In the genomic region with DNA sequence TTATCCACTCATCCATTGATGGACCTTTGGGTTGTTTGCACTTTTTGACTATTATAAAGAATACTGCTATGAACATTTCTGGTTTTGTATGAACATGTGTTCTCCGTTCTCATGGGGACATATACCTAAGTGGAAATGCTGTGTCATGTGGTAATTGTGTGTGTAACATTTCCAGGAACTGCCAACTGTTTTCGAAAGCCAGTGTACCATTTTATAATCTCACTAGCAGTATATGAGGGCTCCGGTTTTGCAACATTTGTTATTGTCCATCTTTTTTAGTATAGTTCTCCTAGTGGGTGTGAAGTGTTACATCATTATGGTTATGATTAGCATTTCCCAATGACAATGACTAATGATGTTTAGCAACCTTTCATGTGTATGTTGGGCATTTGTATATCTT, we compare ENCODE assay signal across 1 cellular context.
TF ChIP-seq lines count a peak whose summit lies in the region.

No MANE protein-coding gene starts in this region.

TF ChIP-seq in K562, 482 proteins besides CTCF, POLR2A, EP300 and RAD21 (continued from another document and continues in another):
- TF ChIP-seq EHMT2 (IDR thresholded peaks at IDR 0.05) = peak; percentile 40; the same call in 1 of the 2 replicates
- TF ChIP-seq CBX8 (IDR thresholded peaks at IDR 0.05; ENCODE audit: borderline replicate concordance, extremely low read depth, low read depth, low read length, poor library complexity, severe bottlenecking) = no peak
- TF ChIP-seq ETV1 (tag; conservative IDR thresholded peaks at IDR 0.05; ENCODE audit: low read depth) = no peak
- TF ChIP-seq ZNF780A (CRISPR knock-in tag; IDR thresholded peaks at IDR 0.05) = no peak
- no peak for TF ChIP-seq LEF1 (IDR thresholded peaks at IDR 0.05)
- TF ChIP-seq TAF1 (IDR thresholded peaks at IDR 0.05; ENCODE audit: control insufficient read depth, extremely low read depth, insufficient read depth, low read length, severe bottlenecking) = no peak
- TF ChIP-seq, protein P1, sequence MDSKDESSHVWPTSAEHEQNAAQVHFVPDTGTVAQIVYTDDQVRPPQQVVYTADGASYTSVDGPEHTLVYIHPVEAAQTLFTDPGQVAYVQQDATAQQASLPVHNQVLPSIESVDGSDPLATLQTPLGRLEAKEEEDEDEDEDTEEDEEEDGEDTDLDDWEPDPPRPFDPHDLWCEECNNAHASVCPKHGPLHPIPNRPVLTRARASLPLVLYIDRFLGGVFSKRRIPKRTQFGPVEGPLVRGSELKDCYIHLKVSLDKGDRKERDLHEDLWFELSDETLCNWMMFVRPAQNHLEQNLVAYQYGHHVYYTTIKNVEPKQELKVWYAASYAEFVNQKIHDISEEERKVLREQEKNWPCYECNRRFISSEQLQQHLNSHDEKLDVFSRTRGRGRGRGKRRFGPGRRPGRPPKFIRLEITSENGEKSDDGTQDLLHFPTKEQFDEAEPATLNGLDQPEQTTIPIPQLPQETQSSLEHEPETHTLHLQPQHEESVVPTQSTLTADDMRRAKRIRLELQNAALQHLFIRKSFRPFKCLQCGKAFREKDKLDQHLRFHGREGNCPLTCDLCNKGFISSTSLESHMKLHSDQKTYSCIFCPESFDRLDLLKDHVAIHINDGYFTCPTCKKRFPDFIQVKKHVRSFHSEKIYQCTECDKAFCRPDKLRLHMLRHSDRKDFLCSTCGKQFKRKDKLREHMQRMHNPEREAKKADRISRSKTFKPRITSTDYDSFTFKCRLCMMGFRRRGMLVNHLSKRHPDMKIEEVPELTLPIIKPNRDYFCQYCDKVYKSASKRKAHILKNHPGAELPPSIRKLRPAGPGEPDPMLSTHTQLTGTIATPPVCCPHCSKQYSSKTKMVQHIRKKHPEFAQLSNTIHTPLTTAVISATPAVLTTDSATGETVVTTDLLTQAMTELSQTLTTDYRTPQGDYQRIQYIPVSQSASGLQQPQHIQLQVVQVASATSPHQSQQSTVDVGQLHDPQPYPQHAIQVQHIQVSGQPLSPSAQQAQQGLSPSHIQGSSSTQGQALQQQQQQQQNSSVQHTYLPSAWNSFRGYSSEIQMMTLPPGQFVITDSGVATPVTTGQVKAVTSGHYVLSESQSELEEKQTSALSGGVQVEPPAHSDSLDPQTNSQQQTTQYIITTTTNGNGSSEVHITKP (IDR thresholded peaks at IDR 0.05; ENCODE audit: partially characterized antibody) = no peak
- TF ChIP-seq ZBTB7A (IDR thresholded peaks at IDR 0.05; ENCODE audit: borderline replicate concordance, control insufficient read depth, low read depth, low read length) = no peak
- no peak for TF ChIP-seq TSHZ1 (CRISPR knock-in tag; IDR thresholded peaks at IDR 0.05)
- no peak for TF ChIP-seq ZBTB12 (CRISPR knock-in tag; IDR thresholded peaks at IDR 0.05)
- no peak for TF ChIP-seq FOXK1 (CRISPR knock-in tag; IDR thresholded peaks at IDR 0.05; ENCODE audit: borderline replicate concordance)
- TF ChIP-seq SMARCE1 (IDR thresholded peaks at IDR 0.05) = no peak
- TF ChIP-seq NR3C1 (CRISPR knock-in tag; IDR thresholded peaks at IDR 0.05) = no peak
- TF ChIP-seq GATAD2B (IDR thresholded peaks at IDR 0.05; ENCODE audit: borderline replicate concordance) = no peak
- TF ChIP-seq, protein P2, sequence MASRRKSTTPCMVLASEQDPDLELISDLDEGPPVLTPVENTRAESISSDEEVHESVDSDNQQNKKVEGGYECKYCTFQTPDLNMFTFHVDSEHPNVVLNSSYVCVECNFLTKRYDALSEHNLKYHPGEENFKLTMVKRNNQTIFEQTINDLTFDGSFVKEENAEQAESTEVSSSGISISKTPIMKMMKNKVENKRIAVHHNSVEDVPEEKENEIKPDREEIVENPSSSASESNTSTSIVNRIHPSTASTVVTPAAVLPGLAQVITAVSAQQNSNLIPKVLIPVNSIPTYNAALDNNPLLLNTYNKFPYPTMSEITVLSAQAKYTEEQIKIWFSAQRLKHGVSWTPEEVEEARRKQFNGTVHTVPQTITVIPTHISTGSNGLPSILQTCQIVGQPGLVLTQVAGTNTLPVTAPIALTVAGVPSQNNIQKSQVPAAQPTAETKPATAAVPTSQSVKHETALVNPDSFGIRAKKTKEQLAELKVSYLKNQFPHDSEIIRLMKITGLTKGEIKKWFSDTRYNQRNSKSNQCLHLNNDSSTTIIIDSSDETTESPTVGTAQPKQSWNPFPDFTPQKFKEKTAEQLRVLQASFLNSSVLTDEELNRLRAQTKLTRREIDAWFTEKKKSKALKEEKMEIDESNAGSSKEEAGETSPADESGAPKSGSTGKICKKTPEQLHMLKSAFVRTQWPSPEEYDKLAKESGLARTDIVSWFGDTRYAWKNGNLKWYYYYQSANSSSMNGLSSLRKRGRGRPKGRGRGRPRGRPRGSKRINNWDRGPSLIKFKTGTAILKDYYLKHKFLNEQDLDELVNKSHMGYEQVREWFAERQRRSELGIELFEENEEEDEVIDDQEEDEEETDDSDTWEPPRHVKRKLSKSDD (conservative IDR thresholded peaks at IDR 0.05; ENCODE audit: low read length) = no peak
- TF ChIP-seq ZNF695 (CRISPR knock-in tag; IDR thresholded peaks at IDR 0.05) = no peak
- no peak for TF ChIP-seq TEAD4 (IDR thresholded peaks at IDR 0.05; ENCODE audit: low read length)
- no peak for TF ChIP-seq TEAD4 (CRISPR knock-in tag; IDR thresholded peaks at IDR 0.05; ENCODE audit: borderline replicate concordance)
- TF ChIP-seq L3MBTL2 (IDR thresholded peaks at IDR 0.05) = peak; percentile 55; the same call in 1 of the 2 replicates
- TF ChIP-seq CHCHD3 (CRISPR knock-in tag; IDR thresholded peaks at IDR 0.05) = no peak
- TF ChIP-seq, protein P3, sequence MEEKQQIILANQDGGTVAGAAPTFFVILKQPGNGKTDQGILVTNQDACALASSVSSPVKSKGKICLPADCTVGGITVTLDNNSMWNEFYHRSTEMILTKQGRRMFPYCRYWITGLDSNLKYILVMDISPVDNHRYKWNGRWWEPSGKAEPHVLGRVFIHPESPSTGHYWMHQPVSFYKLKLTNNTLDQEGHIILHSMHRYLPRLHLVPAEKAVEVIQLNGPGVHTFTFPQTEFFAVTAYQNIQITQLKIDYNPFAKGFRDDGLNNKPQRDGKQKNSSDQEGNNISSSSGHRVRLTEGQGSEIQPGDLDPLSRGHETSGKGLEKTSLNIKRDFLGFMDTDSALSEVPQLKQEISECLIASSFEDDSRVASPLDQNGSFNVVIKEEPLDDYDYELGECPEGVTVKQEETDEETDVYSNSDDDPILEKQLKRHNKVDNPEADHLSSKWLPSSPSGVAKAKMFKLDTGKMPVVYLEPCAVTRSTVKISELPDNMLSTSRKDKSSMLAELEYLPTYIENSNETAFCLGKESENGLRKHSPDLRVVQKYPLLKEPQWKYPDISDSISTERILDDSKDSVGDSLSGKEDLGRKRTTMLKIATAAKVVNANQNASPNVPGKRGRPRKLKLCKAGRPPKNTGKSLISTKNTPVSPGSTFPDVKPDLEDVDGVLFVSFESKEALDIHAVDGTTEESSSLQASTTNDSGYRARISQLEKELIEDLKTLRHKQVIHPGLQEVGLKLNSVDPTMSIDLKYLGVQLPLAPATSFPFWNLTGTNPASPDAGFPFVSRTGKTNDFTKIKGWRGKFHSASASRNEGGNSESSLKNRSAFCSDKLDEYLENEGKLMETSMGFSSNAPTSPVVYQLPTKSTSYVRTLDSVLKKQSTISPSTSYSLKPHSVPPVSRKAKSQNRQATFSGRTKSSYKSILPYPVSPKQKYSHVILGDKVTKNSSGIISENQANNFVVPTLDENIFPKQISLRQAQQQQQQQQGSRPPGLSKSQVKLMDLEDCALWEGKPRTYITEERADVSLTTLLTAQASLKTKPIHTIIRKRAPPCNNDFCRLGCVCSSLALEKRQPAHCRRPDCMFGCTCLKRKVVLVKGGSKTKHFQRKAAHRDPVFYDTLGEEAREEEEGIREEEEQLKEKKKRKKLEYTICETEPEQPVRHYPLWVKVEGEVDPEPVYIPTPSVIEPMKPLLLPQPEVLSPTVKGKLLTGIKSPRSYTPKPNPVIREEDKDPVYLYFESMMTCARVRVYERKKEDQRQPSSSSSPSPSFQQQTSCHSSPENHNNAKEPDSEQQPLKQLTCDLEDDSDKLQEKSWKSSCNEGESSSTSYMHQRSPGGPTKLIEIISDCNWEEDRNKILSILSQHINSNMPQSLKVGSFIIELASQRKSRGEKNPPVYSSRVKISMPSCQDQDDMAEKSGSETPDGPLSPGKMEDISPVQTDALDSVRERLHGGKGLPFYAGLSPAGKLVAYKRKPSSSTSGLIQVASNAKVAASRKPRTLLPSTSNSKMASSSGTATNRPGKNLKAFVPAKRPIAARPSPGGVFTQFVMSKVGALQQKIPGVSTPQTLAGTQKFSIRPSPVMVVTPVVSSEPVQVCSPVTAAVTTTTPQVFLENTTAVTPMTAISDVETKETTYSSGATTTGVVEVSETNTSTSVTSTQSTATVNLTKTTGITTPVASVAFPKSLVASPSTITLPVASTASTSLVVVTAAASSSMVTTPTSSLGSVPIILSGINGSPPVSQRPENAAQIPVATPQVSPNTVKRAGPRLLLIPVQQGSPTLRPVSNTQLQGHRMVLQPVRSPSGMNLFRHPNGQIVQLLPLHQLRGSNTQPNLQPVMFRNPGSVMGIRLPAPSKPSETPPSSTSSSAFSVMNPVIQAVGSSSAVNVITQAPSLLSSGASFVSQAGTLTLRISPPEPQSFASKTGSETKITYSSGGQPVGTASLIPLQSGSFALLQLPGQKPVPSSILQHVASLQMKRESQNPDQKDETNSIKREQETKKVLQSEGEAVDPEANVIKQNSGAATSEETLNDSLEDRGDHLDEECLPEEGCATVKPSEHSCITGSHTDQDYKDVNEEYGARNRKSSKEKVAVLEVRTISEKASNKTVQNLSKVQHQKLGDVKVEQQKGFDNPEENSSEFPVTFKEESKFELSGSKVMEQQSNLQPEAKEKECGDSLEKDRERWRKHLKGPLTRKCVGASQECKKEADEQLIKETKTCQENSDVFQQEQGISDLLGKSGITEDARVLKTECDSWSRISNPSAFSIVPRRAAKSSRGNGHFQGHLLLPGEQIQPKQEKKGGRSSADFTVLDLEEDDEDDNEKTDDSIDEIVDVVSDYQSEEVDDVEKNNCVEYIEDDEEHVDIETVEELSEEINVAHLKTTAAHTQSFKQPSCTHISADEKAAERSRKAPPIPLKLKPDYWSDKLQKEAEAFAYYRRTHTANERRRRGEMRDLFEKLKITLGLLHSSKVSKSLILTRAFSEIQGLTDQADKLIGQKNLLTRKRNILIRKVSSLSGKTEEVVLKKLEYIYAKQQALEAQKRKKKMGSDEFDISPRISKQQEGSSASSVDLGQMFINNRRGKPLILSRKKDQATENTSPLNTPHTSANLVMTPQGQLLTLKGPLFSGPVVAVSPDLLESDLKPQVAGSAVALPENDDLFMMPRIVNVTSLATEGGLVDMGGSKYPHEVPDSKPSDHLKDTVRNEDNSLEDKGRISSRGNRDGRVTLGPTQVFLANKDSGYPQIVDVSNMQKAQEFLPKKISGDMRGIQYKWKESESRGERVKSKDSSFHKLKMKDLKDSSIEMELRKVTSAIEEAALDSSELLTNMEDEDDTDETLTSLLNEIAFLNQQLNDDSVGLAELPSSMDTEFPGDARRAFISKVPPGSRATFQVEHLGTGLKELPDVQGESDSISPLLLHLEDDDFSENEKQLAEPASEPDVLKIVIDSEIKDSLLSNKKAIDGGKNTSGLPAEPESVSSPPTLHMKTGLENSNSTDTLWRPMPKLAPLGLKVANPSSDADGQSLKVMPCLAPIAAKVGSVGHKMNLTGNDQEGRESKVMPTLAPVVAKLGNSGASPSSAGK (IDR thresholded peaks at IDR 0.05) = peak; percentile 53; the same call in 1 of the 2 replicates
- no peak for TF ChIP-seq HLTF (IDR thresholded peaks at IDR 0.05)
- TF ChIP-seq SREBF1 (IDR thresholded peaks at IDR 0.05; ENCODE audit: borderline replicate concordance, low read depth, low read length) = no peak
- TF ChIP-seq, protein P4, sequence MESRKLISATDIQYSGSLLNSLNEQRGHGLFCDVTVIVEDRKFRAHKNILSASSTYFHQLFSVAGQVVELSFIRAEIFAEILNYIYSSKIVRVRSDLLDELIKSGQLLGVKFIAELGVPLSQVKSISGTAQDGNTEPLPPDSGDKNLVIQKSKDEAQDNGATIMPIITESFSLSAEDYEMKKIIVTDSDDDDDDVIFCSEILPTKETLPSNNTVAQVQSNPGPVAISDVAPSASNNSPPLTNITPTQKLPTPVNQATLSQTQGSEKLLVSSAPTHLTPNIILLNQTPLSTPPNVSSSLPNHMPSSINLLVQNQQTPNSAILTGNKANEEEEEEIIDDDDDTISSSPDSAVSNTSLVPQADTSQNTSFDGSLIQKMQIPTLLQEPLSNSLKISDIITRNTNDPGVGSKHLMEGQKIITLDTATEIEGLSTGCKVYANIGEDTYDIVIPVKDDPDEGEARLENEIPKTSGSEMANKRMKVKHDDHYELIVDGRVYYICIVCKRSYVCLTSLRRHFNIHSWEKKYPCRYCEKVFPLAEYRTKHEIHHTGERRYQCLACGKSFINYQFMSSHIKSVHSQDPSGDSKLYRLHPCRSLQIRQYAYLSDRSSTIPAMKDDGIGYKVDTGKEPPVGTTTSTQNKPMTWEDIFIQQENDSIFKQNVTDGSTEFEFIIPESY (CRISPR knock-in tag; IDR thresholded peaks at IDR 0.05) = no peak
- TF ChIP-seq ZNF282 (CRISPR knock-in tag; IDR thresholded peaks at IDR 0.05) = no peak
